16 cellular contexts compared by ENCODE assay signal in genomic region chr12:13220848-13221247, GRCh38.
"Had no signal": no experiment of that assay in that cellular context is flagged by ENCODE, and none has a peak within 500 bp of the region (broad histone marks: within the 10 kb centered on the region; RNA-seq: fewer than 3 reads in every experiment).

No MANE protein-coding gene starts in this region.

- ATAC-seq: foreskin keratinocyte, left colon, sciatic nerve, upper lobe of right lung had no signal

- H3K4me1 ChIP-seq: adrenal gland, colonic mucosa, spleen had no signal

- H3K9me3 ChIP-seq: adrenal gland, colonic mucosa, upper lobe of right lung had no signal

- H3K27ac Mint-ChIP-seq: activated T-helper 2 cell treated with anti-CD3 and anti-CD28 coated beads, Interferon-gamma antibody, Interleukin-2, Interleukin-4, amounts not matched to agents 10 μg/mL and 5 μg/mL and 100 μg/mL, durations not matched to agents 14 hours and 24 hours and 36 hours; stimulated activated naive CD8-positive, alpha-beta T cell treated with anti-CD3 and anti-CD28 coated beads, Interleukin-15, Interleukin-2, amounts not matched to agents 100 ng/mL and 50 ng/mL, for 24 hours had no signal

- H3K36me3 ChIP-seq: adrenal gland, colonic mucosa had no signal

- H3K27ac ChIP-seq: adrenal gland, colonic mucosa, esophagus muscularis mucosa, foreskin keratinocyte, spleen, upper lobe of right lung had no signal

- H3K4me3 Mint-ChIP-seq: stimulated activated naive CD8-positive, alpha-beta T cell treated with anti-CD3 and anti-CD28 coated beads, Interleukin-15, Interleukin-2, amounts not matched to agents 100 ng/mL and 50 ng/mL, for 24 hours had no signal

- H3K4me3 ChIP-seq: adrenal gland, colonic mucosa, esophagus muscularis mucosa, spleen, upper lobe of right lung had no signal

- DNase-seq: activated CD4-positive, alpha-beta T cell treated with anti-CD3 and anti-CD28 coated beads, Interleukin-2, amount 50 U/mL, for 4 hours; activated CD4-positive, CD25-positive, alpha-beta regulatory T cell treated with anti-CD3 and anti-CD28 coated beads, Interleukin-2, amount 50 U/mL, for 72 hours; activated naive CD4-positive, alpha-beta T cell treated with anti-CD3 and anti-CD28 coated beads, Interleukin-2, amount 50 U/mL, for 16 hours; activated T-cell treated with anti-CD3 and anti-CD28 coated beads, Interleukin-2, amount 50 U/mL, for 1 hour; adrenal gland; caudate nucleus; colonic mucosa; left colon; midbrain; spleen; upper lobe of right lung had no signal

- H3K27me3 ChIP-seq: adrenal gland, colonic mucosa, esophagus muscularis mucosa, foreskin keratinocyte, upper lobe of right lung had no signal

- H3K9me3 Mint-ChIP-seq: activated T-helper 2 cell treated with anti-CD3 and anti-CD28 coated beads, Interferon-gamma antibody, Interleukin-2, Interleukin-4, amounts not matched to agents 10 μg/mL and 5 μg/mL and 100 μg/mL, durations not matched to agents 14 hours and 24 hours and 36 hours; stimulated activated naive CD8-positive, alpha-beta T cell treated with anti-CD3 and anti-CD28 coated beads, Interleukin-15, Interleukin-2, amounts not matched to agents 100 ng/mL and 50 ng/mL, for 24 hours had no signal
